1 cellular context compared by ENCODE assay signal in genomic region chr10:30026080-30026479, GRCh38.
TF ChIP-seq lines count a peak whose summit lies in the region.

No MANE protein-coding gene starts in this region.

TF ChIP-seq in endothelial cell of umbilical vein, 7 proteins besides CTCF, POLR2A, EP300 and RAD21 (continued from another document):
- TF ChIP-seq FOS (IDR thresholded peaks at IDR 0.05; ENCODE audit: borderline replicate concordance, insufficient read depth, low read length) (no peak), MAX (IDR thresholded peaks at IDR 0.05; ENCODE audit: insufficient read depth, insufficient read length) (no peak), GATA2 (IDR thresholded peaks at IDR 0.05; ENCODE audit: insufficient read depth, insufficient read length, low read depth, low read length) (no peak), POLR2AphosphoS5 (IDR thresholded peaks at IDR 0.05; ENCODE audit: insufficient read depth, low read depth, low read length) (no peak), MYC (IDR thresholded peaks at IDR 0.05; ENCODE audit: low read depth, low read length) (no peak), EZH2 (IDR thresholded peaks at IDR 0.05; ENCODE audit: borderline replicate concordance, low read depth, low read length, severe bottlenecking) (no peak)
